ENCODE assay signal across 1 cellular context in genomic region chr1:70537788-70538187, GRCh38.
TF ChIP-seq lines count a peak whose summit lies in the region.

No MANE protein-coding gene starts in this region.

TF ChIP-seq in HEK293, 187 proteins besides CTCF, POLR2A, EP300 and RAD21 (continued from another document):
- TF ChIP-seq PRDM6 (tag by site-specific recombination; IDR thresholded peaks at IDR 0.05): no peak
